11 cellular contexts compared by ENCODE assay signal in genomic region chr1:39080269-39080826, GRCh38. TPM values are rescaled to one million over a fixed set of nuclear protein-coding genes. Genes with fewer than 3 reads are reported as not detected.
DNase-seq lines count a peak whose midpoint lies in the region; ATAC-seq and TF ChIP-seq lines count a peak whose summit lies in the region.
"Had no signal": no experiment of that assay in that cellular context is flagged by ENCODE, and none has a peak within 500 bp of the region (broad histone marks: within the 10 kb centered on the region; RNA-seq: fewer than 3 reads in every experiment).

No MANE protein-coding gene starts in this region.

- DNase-seq in heart left ventricle (no peak), right atrium auricular region (ENCODE audit: low spot score) (no peak), ascending aorta (ENCODE audit: low spot score in 2 of 2) (no peak), mesothelial cell of epicardium (ENCODE audit: low spot score in 2 of 2, unreplicated experiment in 2 of 2) (no peak), upper lobe of right lung (no peak), UCSD-AML1 (lab: John Stamatoyannopoulos, UW; ENCODE audit: unreplicated experiment) (no peak), GM20000 (ENCODE audit: low spot score) (no peak)
- DNase-seq: stimulated activated CD4-positive, alpha-beta T cell treated with anti-CD3 and anti-CD28 coated beads, Interleukin-15, amount 100 ng/mL, for 24 hours had no signal

- H3K4me1 ChIP-seq in heart left ventricle (peaks cover 0 to 28% (median 10%) of the 10 kb centered on the region in 12 donors), right atrium auricular region (peaks cover 0 to 22% of the 10 kb centered on the region in 2 donors), ascending aorta (peaks cover 7 to 13% of the 10 kb centered on the region in 2 donors), upper lobe of right lung (peaks cover 9% of the 10 kb centered on the region)

- H3K9me3 ChIP-seq in heart left ventricle (no peaks in the 10 kb centered on the region), right atrium auricular region (no peaks in the 10 kb centered on the region), ascending aorta (no peaks in the 10 kb centered on the region), upper lobe of right lung (no peaks in the 10 kb centered on the region)
- H3K9me3 ChIP-seq: uterus had no signal

- intact Hi-C loops in heart left ventricle (cut with DNase I) (loop anchor here in 4 of 10 donors (5.0 to 10.0 kb wide), 3 partner anchors 216 to 226 kb away; partner anchors contain the start of gene RRAGC (in 3 of the 4)), ascending aorta (cut with DNase I) (no loop called here), upper lobe of right lung (cut with DNase I) (no loop called here)

- H3K9me3 Mint-ChIP-seq in mesothelial cell of epicardium: no peaks in the 10 kb centered on the region

- ATAC-seq in heart left ventricle: no peak
- no peak for ATAC-seq in upper lobe of right lung
- no peak for ATAC-seq in HG03159 (IDR thresholded peaks at IDR 0.05; ENCODE audit: unreplicated experiment)

- no peak for TF ChIP-seq POLR2A in heart left ventricle (IDR thresholded peaks at IDR 0.05)

- peak overlapping the region; percentile 75 for H3K4me3 Mint-ChIP-seq in mesothelial cell of epicardium

- no peak overlapping the region for H3K27ac ChIP-seq in heart left ventricle
- H3K27ac ChIP-seq in right atrium auricular region: peak overlapping the region in 1 of 2 donors; percentile 29
- no peak overlapping the region for H3K27ac ChIP-seq in ascending aorta
- no peak overlapping the region for H3K27ac ChIP-seq in upper lobe of right lung
- H3K27ac ChIP-seq: VCaP had no signal

- H3K4me1 Mint-ChIP-seq in mesothelial cell of epicardium: peaks cover 17% of the 10 kb centered on the region

- TF ChIP-seq CTCF in heart left ventricle (IDR thresholded peaks at IDR 0.05) (no peak), right atrium auricular region (IDR thresholded peaks at IDR 0.05) (no peak), ascending aorta (IDR thresholded peaks at IDR 0.05) (no peak), mesothelial cell of epicardium (IDR thresholded peaks at IDR 0.05; ENCODE audit: unreplicated experiment) (no peak), upper lobe of right lung (IDR thresholded peaks at IDR 0.05) (no peak), GM20000 (IDR thresholded peaks at IDR 0.05; ENCODE audit: extremely low read depth, missing control alignments) (no peak)

- peaks cover 51% of the 10 kb centered on the region for H3K27me3 Mint-ChIP-seq in mesothelial cell of epicardium (ENCODE audit: low read depth)

- no peaks in the 10 kb centered on the region for H3K36me3 ChIP-seq in heart left ventricle
- no peaks in the 10 kb centered on the region for H3K36me3 ChIP-seq in right atrium auricular region
- no peaks in the 10 kb centered on the region for H3K36me3 ChIP-seq in ascending aorta
- H3K36me3 ChIP-seq in upper lobe of right lung: no peaks in the 10 kb centered on the region
- H3K36me3 ChIP-seq: uterus had no signal

- 82 to 88% (median 85%) methylated on average over 12 of the region's 12 CpGs for WGBS in heart left ventricle, 4 donors

- peak overlapping the region; percentile 54 for H3K27ac Mint-ChIP-seq in mesothelial cell of epicardium

- H3K27me3 ChIP-seq in heart left ventricle: peaks cover 0 to 29% (median 5%) of the 10 kb centered on the region in 9 donors
- H3K27me3 ChIP-seq in right atrium auricular region: no peaks in the 10 kb centered on the region
- peaks cover 8% of the 10 kb centered on the region for H3K27me3 ChIP-seq in ascending aorta
- H3K27me3 ChIP-seq in upper lobe of right lung: peaks cover 10% of the 10 kb centered on the region
- H3K27me3 ChIP-seq: uterus had no signal

- peak overlapping the region in 7 of 12 donors; percentile 31 to 83 (median 65) for H3K4me3 ChIP-seq in heart left ventricle
- H3K4me3 ChIP-seq in right atrium auricular region: peak overlapping the region in 1 of 2 donors; percentile 69
- H3K4me3 ChIP-seq in ascending aorta: peak overlapping the region; percentile 86 to 89
- peak overlapping the region; percentile 43 for H3K4me3 ChIP-seq in upper lobe of right lung

- no peaks in the 10 kb centered on the region for H3K36me3 Mint-ChIP-seq in mesothelial cell of epicardium

RNA-seq across cellular contexts. Expression of gene NDUFS5, which starts 54.2 kb away (rescaled TPM):
- 1,000 to 10,000 TPM in 2 of 9 donors, 100 to 1,000 TPM in 7; 292 to 1,815 (median 503) TPM for total RNA-seq in heart left ventricle
- 1,000 to 10,000 TPM; 1,262 to 4,461 TPM for polyA plus RNA-seq in heart left ventricle
- 1,000 to 10,000 TPM; 1,281 to 1,828 TPM for total RNA-seq in right atrium auricular region
- 194 TPM for total RNA-seq in ascending aorta
- total RNA-seq in mesothelial cell of epicardium: 184 to 196 TPM (median 186 TPM) in 3 replicates
- total RNA-seq in upper lobe of right lung: 154 TPM
